Comparison of ENCODE assay signal across 13 cellular contexts in the genomic region with DNA sequence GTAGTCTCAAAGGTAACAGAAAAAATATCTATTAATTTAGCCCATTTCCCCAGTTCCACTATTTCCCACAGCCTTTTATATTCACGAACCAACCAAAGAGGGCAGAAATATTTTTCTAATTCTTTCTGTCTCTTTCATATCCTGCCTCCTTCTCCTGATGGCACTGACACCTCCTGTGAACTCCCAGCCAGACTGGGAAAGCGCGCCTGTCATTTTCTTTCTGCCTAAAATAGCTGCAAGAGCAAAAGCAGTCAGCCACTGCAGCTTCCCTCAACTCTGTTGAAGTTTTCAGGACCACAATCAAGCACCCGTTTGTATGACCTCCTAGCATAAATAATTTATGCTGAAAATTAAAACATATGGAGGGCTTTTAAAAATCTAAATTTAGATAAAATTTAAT.
"Had no signal": no experiment of that assay in that cellular context is flagged by ENCODE, and none has a peak within 500 bp of the region (broad histone marks: within the 10 kb centered on the region; RNA-seq: fewer than 3 reads in every experiment).

No MANE protein-coding gene starts in this region.

- DNase-seq: activated B cell treated with CpG ODN at 0.5 μM for 24 hours; activated CD4-positive, alpha-beta T cell treated with anti-CD3 and anti-CD28 coated beads, Interleukin-2, amount 10 ng/mL, durations not matched to agents 7 days and 5 days; activated naive CD4-positive, alpha-beta T cell treated with anti-CD3 and anti-CD28 coated beads, Interleukin-2, amount 50 U/mL, for 16 hours; foreskin keratinocyte; naive thymus-derived CD8-positive, alpha-beta T cell; stimulated activated CD4-positive, alpha-beta T cell treated with anti-CD3 and anti-CD28 coated beads, Interleukin-15, amount 100 ng/mL, for 24 hours; stimulated activated CD4-positive, alpha-beta T cell treated with anti-CD3 and anti-CD28 coated beads, Interleukin-4, amount 100 ng/mL, for 24 hours; stomach; T-helper 17 cell had no signal

- H3K4me3 Mint-ChIP-seq: activated B cell treated with CpG ODN at 0.5 μM for 24 hours; activated CD4-positive, alpha-beta T cell treated with anti-CD3 and anti-CD28 coated beads, Interleukin-2, amount 10 ng/mL, durations not matched to agents 7 days and 5 days; mesothelial cell of epicardium; naive thymus-derived CD8-positive, alpha-beta T cell; T-helper 17 cell had no signal

- H3K4me3 ChIP-seq: prostate gland, SK-N-MC, stomach had no signal

- H3K9me3 ChIP-seq: prostate gland, stomach, thoracic aorta had no signal

- H3K36me3 ChIP-seq: prostate gland, stomach, thoracic aorta had no signal

- H3K27ac Mint-ChIP-seq: activated B cell treated with CpG ODN at 0.5 μM for 24 hours; activated CD4-positive, alpha-beta T cell treated with anti-CD3 and anti-CD28 coated beads, Interleukin-2, amount 10 ng/mL, durations not matched to agents 7 days and 5 days; mesothelial cell of epicardium; naive thymus-derived CD8-positive, alpha-beta T cell; T-helper 17 cell had no signal

- ATAC-seq: foreskin keratinocyte; naive thymus-derived CD8-positive, alpha-beta T cell; T-helper 17 cell had no signal

- H3K27me3 ChIP-seq: foreskin keratinocyte, stomach had no signal

- H3K4me1 ChIP-seq: foreskin keratinocyte, prostate gland had no signal

- H3K27me3 Mint-ChIP-seq: activated B cell treated with CpG ODN at 0.5 μM for 24 hours; activated CD4-positive, alpha-beta T cell treated with anti-CD3 and anti-CD28 coated beads, Interleukin-2, amount 10 ng/mL, durations not matched to agents 7 days and 5 days; naive thymus-derived CD8-positive, alpha-beta T cell had no signal

- H3K36me3 Mint-ChIP-seq: naive thymus-derived CD8-positive, alpha-beta T cell had no signal

- H3K9me3 Mint-ChIP-seq: activated B cell treated with CpG ODN at 0.5 μM for 24 hours had no signal

- H3K27ac ChIP-seq: foreskin keratinocyte, prostate gland, SK-N-MC, stomach, thoracic aorta had no signal

- H3K4me1 Mint-ChIP-seq: activated CD4-positive, alpha-beta T cell treated with anti-CD3 and anti-CD28 coated beads, Interleukin-2, amount 10 ng/mL, durations not matched to agents 7 days and 5 days; T-helper 17 cell had no signal
